21 cellular contexts compared by ENCODE assay signal in the genomic region with DNA sequence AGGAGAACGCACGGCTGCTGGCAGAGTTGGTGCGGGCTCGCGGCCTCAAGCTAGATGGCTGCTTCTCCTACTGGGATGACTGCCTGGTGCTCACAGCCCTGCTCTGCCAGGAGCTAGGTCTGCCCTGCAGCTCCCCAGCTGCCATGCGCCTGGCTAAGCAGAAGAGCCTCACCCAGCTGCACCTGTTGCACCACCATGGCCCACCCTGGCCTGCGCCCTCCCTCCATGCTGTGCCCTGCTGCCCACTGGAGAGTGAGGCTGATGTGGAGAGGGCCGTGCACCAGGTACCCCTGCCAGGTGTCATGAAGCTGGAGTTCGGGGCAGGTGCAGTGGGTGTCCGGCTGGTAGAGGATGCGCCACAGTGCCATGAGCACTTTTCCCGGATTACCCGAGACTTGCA. TPM values are rescaled to one million over a fixed set of nuclear protein-coding genes. Genes with fewer than 3 reads are reported as not detected.
DNase-seq lines count a peak whose midpoint lies in the region; ATAC-seq and TF ChIP-seq lines count a peak whose summit lies in the region.
"Had no signal": no experiment of that assay in that cellular context is flagged by ENCODE, and none has a peak within 500 bp of the region (broad histone marks: within the 10 kb centered on the region; RNA-seq: fewer than 3 reads in every experiment).

No MANE protein-coding gene starts in this region.

- no peak for TF ChIP-seq POLR2A in spleen (IDR thresholded peaks at IDR 0.05)
- no peak for TF ChIP-seq POLR2A in gastrocnemius medialis (IDR thresholded peaks at IDR 0.05)

- H3K4me3 ChIP-seq in spleen, result no peak overlapping the region
- no peak overlapping the region for H3K4me3 ChIP-seq in gastrocnemius medialis
- H3K4me3 ChIP-seq: A549; BLaER1 treated with 17β-estradiol and CSF1 and Interleukin-3, amounts not matched to agents 10 nM and 100 nM; GM23248 had no signal

- H3K9me3 ChIP-seq in KOPT-K1 (ENCODE audit: insufficient read depth, low read length, poor library complexity, severe bottlenecking) (no peaks in the 10 kb centered on the region), spleen (no peaks in the 10 kb centered on the region), gastrocnemius medialis (no peaks in the 10 kb centered on the region)
- H3K9me3 ChIP-seq: A549; BE2C; BLaER1 treated with 17β-estradiol and CSF1 and Interleukin-3, amounts not matched to agents 10 nM and 100 nM had no signal

- no peak overlapping the region for H3K4me3 Mint-ChIP-seq in dendritic cell treated with granulocyte-macrophage colony-stimulating factor and Interleukin-4, amounts not matched to agents 40 ng/mL and 50 ng/mL, for 4 days

- TF ChIP-seq CTCF in spleen (IDR thresholded peaks at IDR 0.05 in 8 of 11, conservative IDR thresholded peaks at IDR 0.05 in 3 of 11), result no peak
- TF ChIP-seq CTCF in gastrocnemius medialis (IDR thresholded peaks at IDR 0.05 in 4 of 5, conservative IDR thresholded peaks at IDR 0.05 in 1 of 5), result no peak

- 94 to 98% (median 96%) methylated on average over 6 to 13 of the region's 13 CpGs for WGBS in spleen, 5 donors

- H3K4me1 ChIP-seq in spleen (peaks cover 23 to 46% (median 39%) of the 10 kb centered on the region in 6 donors), gastrocnemius medialis (peaks cover 27 to 30% of the 10 kb centered on the region in 2 donors)

- H3K27me3 ChIP-seq in spleen (replicated peaks in 1 of 7), result no peaks in the 10 kb centered on the region
- no peaks in the 10 kb centered on the region for H3K27me3 ChIP-seq in gastrocnemius medialis

- in situ Hi-C loops in gastrocnemius medialis (cut with MboI; ENCODE audit: low sequenced_read_pairs in 4 of 4), result no loop called here

- peaks cover 46% of the 10 kb centered on the region for H3K4me1 Mint-ChIP-seq in dendritic cell treated with granulocyte-macrophage colony-stimulating factor and Interleukin-4, amounts not matched to agents 40 ng/mL and 50 ng/mL, for 4 days (ENCODE audit: low read depth)

- ATAC-seq in gastrocnemius medialis, result no peak
- ATAC-seq: A549 had no signal

- peak overlapping the region; percentile 37 for H3K27ac ChIP-seq in KOPT-K1 (ENCODE audit: low read depth, low read length, poor library complexity, severe bottlenecking)
- H3K27ac ChIP-seq in spleen, result no peak overlapping the region
- no peak overlapping the region for H3K27ac ChIP-seq in gastrocnemius medialis
- H3K27ac ChIP-seq: A549; BLaER1 treated with 17β-estradiol and CSF1 and Interleukin-3, amounts not matched to agents 10 nM and 100 nM; GM23248 had no signal

- DNase-seq in spleen (peak; percentile 77), NAMALWA (ENCODE audit: low spot score) (no peak), gastrocnemius medialis (no peak), glomerular visceral epithelial cell (ENCODE audit: extremely low spot score) (no peak)
- DNase-seq: 8988T; ACHN; AML-193; BE2C; CD4-positive, alpha-beta T cell; CD8-positive, alpha-beta memory T cell; DMS 273 treated with DMSO at 0.1 percent for 48 hours; DMS79 treated with DMSO at 0.1 percent for 48 hours; GM23248 had no signal

- H3K9me3 Mint-ChIP-seq in dendritic cell treated with granulocyte-macrophage colony-stimulating factor and Interleukin-4, amounts not matched to agents 40 ng/mL and 50 ng/mL, for 4 days, result no peaks in the 10 kb centered on the region
- H3K9me3 Mint-ChIP-seq: CD14-positive monocyte; CD4-positive, alpha-beta T cell; CD8-positive, alpha-beta memory T cell; H9 had no signal

- H3K36me3 Mint-ChIP-seq in dendritic cell treated with granulocyte-macrophage colony-stimulating factor and Interleukin-4, amounts not matched to agents 40 ng/mL and 50 ng/mL, for 4 days (ENCODE audit: low read depth), result peaks cover 7% of the 10 kb centered on the region
- H3K36me3 Mint-ChIP-seq: CD14-positive monocyte had no signal

- H3K36me3 ChIP-seq in KOPT-K1 (ENCODE audit: insufficient read depth, low read length) (no peaks in the 10 kb centered on the region), spleen (no peaks in the 10 kb centered on the region), gastrocnemius medialis (no peaks in the 10 kb centered on the region)
- H3K36me3 ChIP-seq: BE2C; BLaER1 treated with 17β-estradiol and CSF1 and Interleukin-3, amounts not matched to agents 10 nM and 100 nM had no signal

- H3K27me3 Mint-ChIP-seq in dendritic cell treated with granulocyte-macrophage colony-stimulating factor and Interleukin-4, amounts not matched to agents 40 ng/mL and 50 ng/mL, for 4 days, result peaks cover 25% of the 10 kb centered on the region
- H3K27me3 Mint-ChIP-seq: CD4-positive, alpha-beta T cell had no signal

- intact Hi-C loops in dendritic cell treated with granulocyte-macrophage colony-stimulating factor and Interleukin-4, amounts not matched to agents 40 ng/mL and 50 ng/mL, for 4 days (cut with micrococcal nuclease), result no loop called here
- intact Hi-C loops in spleen (cut with DNase I; ENCODE audit: low total_unique reads), result no loop called here
- intact Hi-C loops in gastrocnemius medialis (cut with DNase I; ENCODE audit: low total_unique reads), result loop anchor here (10.0 kb wide), 2 partner anchors 161 to 1369 kb away; a partner anchor contains a TSS

- peak overlapping the region; percentile 40 for H3K27ac Mint-ChIP-seq in dendritic cell treated with granulocyte-macrophage colony-stimulating factor and Interleukin-4, amounts not matched to agents 40 ng/mL and 50 ng/mL, for 4 days
- H3K27ac Mint-ChIP-seq: CD4-positive, alpha-beta T cell had no signal

RNA-seq across cellular contexts. Expression of a gene that starts 4.8 kb away (rescaled TPM):
- total RNA-seq in spleen (10 to 100 TPM; 51.5 to 65.4 (median 55.4) TPM), gastrocnemius medialis (10 to 100 TPM; 38.0 to 74.1 (median 39.4) TPM)
- polyA plus RNA-seq in spleen, result 10 to 100 TPM; 39.5 to 95.0 (median 53.8) TPM

RNA-seq across cellular contexts. Expression of a gene that starts 8.0 kb away (rescaled TPM):
- total RNA-seq in spleen (1 to 10 TPM; 1.9 to 4.4 (median 2.1) TPM), gastrocnemius medialis (10 to 100 TPM in 1 of 4 donors, 1 to 10 TPM in 3; 2.5 to 11.0 (median 4.9) TPM)
- polyA plus RNA-seq in spleen, result 1 to 10 TPM; 1.0 to 2.0 (median 1.8) TPM
- total RNA-seq: H4 had no signal
- polyA plus RNA-seq: CD14-positive monocyte had no signal

RNA-seq across cellular contexts. Expression of a gene that starts 14.0 kb away (rescaled TPM):
- total RNA-seq in spleen, result 100 to 1,000 TPM; 119 to 278 (median 187) TPM
- polyA plus RNA-seq in spleen, result 100 to 1,000 TPM; 410 to 557 (median 479) TPM
- 1 to 10 TPM in 3 of 4 donors, under 1 TPM in 1; 0.47 to 1.5 (median 1.3) TPM for total RNA-seq in gastrocnemius medialis
- total RNA-seq: GM23248 had no signal

RNA-seq across cellular contexts. Expression of a gene that starts 19.6 kb away (rescaled TPM):
- total RNA-seq in spleen, result 100 to 1,000 TPM in 4 of 7 donors, 10 to 100 TPM in 3; 66.3 to 132 (median 101) TPM
- polyA plus RNA-seq in spleen, result 100 to 1,000 TPM; 174 to 270 (median 196) TPM
- under 1 TPM in 3 of 4 donors, not detected in 1; 0.44 to 0.78 (median 0.56) TPM for total RNA-seq in gastrocnemius medialis
- total RNA-seq: Daoy, GM23248, H4 had no signal
- polyA plus RNA-seq: A549, GM23248 had no signal

RNA-seq across cellular contexts. Expression of a gene that starts 19.8 kb away (rescaled TPM):
- total RNA-seq in spleen, result 100 to 1,000 TPM in 4 of 7 donors, 10 to 100 TPM in 3; 68.1 to 143 (median 117) TPM
- polyA plus RNA-seq in spleen, result 10 to 100 TPM; 40.5 to 70.8 (median 53.7) TPM
- total RNA-seq in gastrocnemius medialis, result 10 to 100 TPM in 3 of 4 donors, 1 to 10 TPM in 1; 4.9 to 14.8 (median 12.5) TPM

Comparison
In these comparisons a context has a peak if more than half of its experiments do, and no peak if none do; other contexts are left out.
1. RNA of a gene that starts 14.0 kb away (total RNA-seq): 119 to 278 TPM in spleen; 0.47 to 1.5 TPM in gastrocnemius medialis; every median in the first group is over 10 times any median in the second.